ENCODE assay signal across 27 cellular contexts in the genomic region with DNA sequence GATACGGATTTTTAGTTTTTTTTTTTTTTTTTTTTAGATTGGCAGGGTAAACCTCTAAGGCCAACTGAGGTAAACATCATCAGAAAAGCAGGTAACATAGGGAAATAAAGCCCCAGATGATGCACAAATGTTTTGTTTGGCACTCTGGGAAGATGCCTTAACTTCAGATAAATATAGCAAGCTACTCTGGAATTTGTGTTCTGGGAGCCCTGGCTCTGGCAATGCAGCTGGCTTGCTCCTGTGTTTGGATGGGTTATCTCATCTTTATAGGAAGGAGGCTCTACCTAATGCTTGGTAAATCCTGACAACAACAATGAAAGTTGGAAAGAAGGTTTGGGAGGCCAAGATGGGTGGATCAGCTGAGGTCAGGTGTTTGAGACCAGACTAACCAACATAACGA.
DNase-seq lines count a peak whose midpoint lies in the region; ATAC-seq lines count a peak whose summit lies in the region.
"Had no signal": no experiment of that assay in that cellular context is flagged by ENCODE, and none has a peak within 500 bp of the region (broad histone marks: within the 10 kb centered on the region; RNA-seq: fewer than 3 reads in every experiment).

No MANE protein-coding gene starts in this region.

- no peaks in the 10 kb centered on the region for H3K27me3 Mint-ChIP-seq in central memory CD8-positive, alpha-beta T cell
- H3K27me3 Mint-ChIP-seq in stimulated activated memory B cell treated with anti-CD40 and anti-IgM and Interleukin-4, amounts not matched to agents 10 μg/mL and 1 μg/mL and 100 μg/mL, for 72 hours = no peaks in the 10 kb centered on the region
- no peaks in the 10 kb centered on the region for H3K27me3 Mint-ChIP-seq in activated T-cell treated with anti-CD3 and anti-CD28 coated beads, Interleukin-2, amount 50 U/mL, for 24 hours
- H3K27me3 Mint-ChIP-seq: activated CD4-positive, alpha-beta memory T cell treated with anti-CD3 and anti-CD28 coated beads for 36 hours; effector memory CD8-positive, alpha-beta T cell had no signal

- no peak overlapping the region for H3K4me3 Mint-ChIP-seq in central memory CD8-positive, alpha-beta T cell
- H3K4me3 Mint-ChIP-seq in stimulated activated memory B cell treated with anti-CD40 and anti-IgM and Interleukin-4, amounts not matched to agents 10 μg/mL and 1 μg/mL and 100 μg/mL, for 72 hours = no peak overlapping the region
- no peak overlapping the region for H3K4me3 Mint-ChIP-seq in activated T-cell treated with anti-CD3 and anti-CD28 coated beads, Interleukin-2, amount 50 U/mL, for 24 hours
- H3K4me3 Mint-ChIP-seq: activated CD4-positive, alpha-beta memory T cell treated with anti-CD3 and anti-CD28 coated beads for 36 hours; activated naive CD4-positive, alpha-beta T cell treated with anti-CD3 and anti-CD28 coated beads, Interleukin-2, amount 10 ng/mL, durations not matched to agents 7 days and 5 days; effector memory CD8-positive, alpha-beta T cell; T-helper 2 cell treated with Interferon-gamma antibody and Interleukin-4, amounts not matched to agents 5 μg/mL and 100 μg/mL, for 36 hours had no signal

- peaks cover 17% of the 10 kb centered on the region for H3K4me1 Mint-ChIP-seq in central memory CD8-positive, alpha-beta T cell
- H3K4me1 Mint-ChIP-seq in stimulated activated memory B cell treated with anti-CD40 and anti-IgM and Interleukin-4, amounts not matched to agents 10 μg/mL and 1 μg/mL and 100 μg/mL, for 72 hours = peaks cover 25% of the 10 kb centered on the region
- H3K4me1 Mint-ChIP-seq in activated T-cell treated with anti-CD3 and anti-CD28 coated beads, Interleukin-2, amount 50 U/mL, for 24 hours (ENCODE audit: low read depth) = no peaks in the 10 kb centered on the region

- peaks cover 1% of the 10 kb centered on the region for H3K36me3 Mint-ChIP-seq in central memory CD8-positive, alpha-beta T cell (ENCODE audit: insufficient read depth)
- peaks cover 5% of the 10 kb centered on the region for H3K36me3 Mint-ChIP-seq in stimulated activated memory B cell treated with anti-CD40 and anti-IgM and Interleukin-4, amounts not matched to agents 10 μg/mL and 1 μg/mL and 100 μg/mL, for 72 hours
- no peaks in the 10 kb centered on the region for H3K36me3 Mint-ChIP-seq in activated T-cell treated with anti-CD3 and anti-CD28 coated beads, Interleukin-2, amount 50 U/mL, for 24 hours (ENCODE audit: low read depth)
- H3K36me3 Mint-ChIP-seq: activated CD4-positive, alpha-beta memory T cell treated with anti-CD3 and anti-CD28 coated beads for 36 hours; activated naive CD4-positive, alpha-beta T cell treated with anti-CD3 and anti-CD28 coated beads, Interleukin-2, amount 10 ng/mL, durations not matched to agents 7 days and 5 days had no signal

- peak overlapping the region; percentile 21 for H3K27ac Mint-ChIP-seq in central memory CD8-positive, alpha-beta T cell (ENCODE audit: low read depth)
- H3K27ac Mint-ChIP-seq in stimulated activated memory B cell treated with anti-CD40 and anti-IgM and Interleukin-4, amounts not matched to agents 10 μg/mL and 1 μg/mL and 100 μg/mL, for 72 hours = peak overlapping the region; percentile 48
- no peak overlapping the region for H3K27ac Mint-ChIP-seq in activated T-cell treated with anti-CD3 and anti-CD28 coated beads, Interleukin-2, amount 50 U/mL, for 24 hours
- H3K27ac Mint-ChIP-seq: activated CD4-positive, alpha-beta memory T cell treated with anti-CD3 and anti-CD28 coated beads for 36 hours; activated naive CD4-positive, alpha-beta T cell treated with anti-CD3 and anti-CD28 coated beads, Interleukin-2, amount 10 ng/mL, durations not matched to agents 7 days and 5 days; T-helper 2 cell treated with Interferon-gamma antibody and Interleukin-4, amounts not matched to agents 5 μg/mL and 100 μg/mL, for 36 hours had no signal

- DNase-seq in NCI-H226 (peak; percentile 47), left lobe of liver (ENCODE audit: low spot score) (peak; percentile 34), KG1 (lab: John Stamatoyannopoulos, UW) (no peak), NCI-H2081 (lab: John Stamatoyannopoulos, UW) (no peak)
- DNase-seq in central memory CD8-positive, alpha-beta T cell (ENCODE audit: low spot score in 2 of 2) = no peak
- DNase-seq in activated T-cell treated with anti-CD3 and anti-CD28 coated beads, Interleukin-2, amount 50 U/mL, for 24 hours = no peak
- DNase-seq: activated CD4-positive, alpha-beta memory T cell treated with anti-CD3 and anti-CD28 coated beads for 36 hours; activated CD4-positive, alpha-beta T cell treated with anti-CD3 and anti-CD28 coated beads for 1 hour; activated CD8-positive, alpha-beta memory T cell treated with anti-CD3 and anti-CD28 coated beads, Interleukin-2, amount 50 U/mL, for 48 hours; activated naive CD4-positive, alpha-beta T cell treated with anti-CD3 and anti-CD28 coated beads, Interleukin-2, amount 10 ng/mL, durations not matched to agents 7 days and 5 days; cortex of kidney; effector memory CD8-positive, alpha-beta T cell; erythroblast; foreskin fibroblast; HCEC 1CT; head of caudate nucleus; MV-4-11; NCI-H1436 treated with DMSO at 0.1 percent for 48 hours; NCI-H2107; NCI-H82; right lobe of liver; stimulated activated CD4-positive, alpha-beta T cell treated with anti-CD3 and anti-CD28 coated beads, Interleukin-12 subunit alpha, Interleukin-12 subunit beta, amount 100 ng/mL, for 4 hours; stimulated activated CD4-positive, alpha-beta T cell treated with anti-CD3 and anti-CD28 coated beads, Interleukin-2, amount 100 ng/mL, for 48 hours; trophoblast cell had no signal

- no peak for ATAC-seq in central memory CD8-positive, alpha-beta T cell (replicated peaks; ENCODE audit: extremely low read depth, poor library complexity, severe bottlenecking)
- no peak for ATAC-seq in left lobe of liver
- ATAC-seq in stimulated activated memory B cell treated with anti-CD40 and anti-IgM and Interleukin-4, amounts not matched to agents 10 μg/mL and 1 μg/mL and 100 μg/mL, for 72 hours = no peak
- ATAC-seq in GM19328 (IDR thresholded peaks at IDR 0.05; ENCODE audit: unreplicated experiment) = no peak
- ATAC-seq: effector memory CD8-positive, alpha-beta T cell; right lobe of liver had no signal

- no peaks in the 10 kb centered on the region for H3K9me3 Mint-ChIP-seq in central memory CD8-positive, alpha-beta T cell
- no peaks in the 10 kb centered on the region for H3K9me3 Mint-ChIP-seq in stimulated activated memory B cell treated with anti-CD40 and anti-IgM and Interleukin-4, amounts not matched to agents 10 μg/mL and 1 μg/mL and 100 μg/mL, for 72 hours
- H3K9me3 Mint-ChIP-seq in activated T-cell treated with anti-CD3 and anti-CD28 coated beads, Interleukin-2, amount 50 U/mL, for 24 hours = no peaks in the 10 kb centered on the region
- H3K9me3 Mint-ChIP-seq: activated CD4-positive, alpha-beta memory T cell treated with anti-CD3 and anti-CD28 coated beads for 36 hours; activated naive CD4-positive, alpha-beta T cell treated with anti-CD3 and anti-CD28 coated beads, Interleukin-2, amount 10 ng/mL, durations not matched to agents 7 days and 5 days; effector memory CD8-positive, alpha-beta T cell; T-helper 2 cell treated with Interferon-gamma antibody and Interleukin-4, amounts not matched to agents 5 μg/mL and 100 μg/mL, for 36 hours had no signal

Comparison
In these comparisons a context has a peak if more than half of its experiments do, and no peak if none do; other contexts are left out.
1. DNase-seq: peak in NCI-H226 (single experiment) and left lobe of liver (single experiment); none in central memory CD8-positive, alpha-beta T cell (0 of 2), activated T-cell treated with anti-CD3 and anti-CD28 coated beads, Interleukin-2, amount 50 U/mL, for 24 hours (single experiment), KG1 (single experiment) and NCI-H2081 (0 of 2).